1 cellular context compared by ENCODE assay signal in the genomic region with DNA sequence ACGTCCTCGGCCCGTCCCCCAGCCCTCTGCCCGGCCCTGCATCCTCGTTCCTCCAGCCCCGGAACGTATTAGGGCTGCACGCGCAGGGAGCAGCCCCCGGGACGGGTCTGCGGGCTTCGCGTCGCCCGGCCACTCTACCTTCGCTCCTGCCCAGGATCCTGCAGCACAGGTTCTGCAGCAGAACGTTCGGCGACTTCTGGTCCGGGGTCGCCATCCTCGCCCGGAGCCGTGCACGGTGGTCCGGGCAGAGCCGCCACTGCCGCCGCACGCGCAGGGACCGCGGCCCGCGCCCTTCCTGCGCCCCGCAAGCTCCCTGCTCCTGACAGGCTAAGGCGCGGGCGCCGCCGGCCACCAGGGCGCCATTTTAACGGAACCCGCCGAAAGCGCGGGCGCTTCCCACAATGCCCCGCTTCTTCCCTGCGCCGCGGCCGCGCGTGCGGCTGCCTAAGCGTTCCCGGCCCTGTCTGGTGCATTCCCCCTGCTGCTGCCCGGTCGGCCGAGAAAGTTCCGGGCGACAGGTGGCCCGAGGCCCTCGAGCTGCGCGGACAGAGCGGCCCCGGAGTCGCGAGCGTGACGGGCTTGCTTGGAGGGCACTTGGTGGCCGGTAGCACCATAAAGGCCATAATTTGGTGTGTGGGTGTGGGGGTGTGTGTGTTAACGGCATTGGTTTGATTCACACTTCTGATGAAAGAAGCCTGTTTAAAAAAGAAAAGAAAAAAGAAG.
TF ChIP-seq lines count a peak whose summit lies in the region.

A gene with protein sequence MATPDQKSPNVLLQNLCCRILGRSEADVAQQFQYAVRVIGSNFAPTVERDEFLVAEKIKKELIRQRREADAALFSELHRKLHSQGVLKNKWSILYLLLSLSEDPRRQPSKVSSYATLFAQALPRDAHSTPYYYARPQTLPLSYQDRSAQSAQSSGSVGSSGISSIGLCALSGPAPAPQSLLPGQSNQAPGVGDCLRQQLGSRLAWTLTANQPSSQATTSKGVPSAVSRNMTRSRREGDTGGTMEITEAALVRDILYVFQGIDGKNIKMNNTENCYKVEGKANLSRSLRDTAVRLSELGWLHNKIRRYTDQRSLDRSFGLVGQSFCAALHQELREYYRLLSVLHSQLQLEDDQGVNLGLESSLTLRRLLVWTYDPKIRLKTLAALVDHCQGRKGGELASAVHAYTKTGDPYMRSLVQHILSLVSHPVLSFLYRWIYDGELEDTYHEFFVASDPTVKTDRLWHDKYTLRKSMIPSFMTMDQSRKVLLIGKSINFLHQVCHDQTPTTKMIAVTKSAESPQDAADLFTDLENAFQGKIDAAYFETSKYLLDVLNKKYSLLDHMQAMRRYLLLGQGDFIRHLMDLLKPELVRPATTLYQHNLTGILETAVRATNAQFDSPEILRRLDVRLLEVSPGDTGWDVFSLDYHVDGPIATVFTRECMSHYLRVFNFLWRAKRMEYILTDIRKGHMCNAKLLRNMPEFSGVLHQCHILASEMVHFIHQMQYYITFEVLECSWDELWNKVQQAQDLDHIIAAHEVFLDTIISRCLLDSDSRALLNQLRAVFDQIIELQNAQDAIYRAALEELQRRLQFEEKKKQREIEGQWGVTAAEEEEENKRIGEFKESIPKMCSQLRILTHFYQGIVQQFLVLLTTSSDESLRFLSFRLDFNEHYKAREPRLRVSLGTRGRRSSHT (minus strand): TSS at position 387 of the 723 bp plus-strand sequence. CDS start 173 bp downstream, at position 214.

TF ChIP-seq in IMR-90, 13 proteins besides CTCF, POLR2A, EP300 and RAD21:
- peak; percentile 72 for TF ChIP-seq BHLHE40 (IDR thresholded peaks at IDR 0.05; ENCODE audit: low read depth, low read length)
- peak; percentile 22; the same call in 1 of the 2 replicates for TF ChIP-seq MAZ (IDR thresholded peaks at IDR 0.05; ENCODE audit: borderline replicate concordance, low read depth, low read length)
- no peak for TF ChIP-seq SMC3 (IDR thresholded peaks at IDR 0.05; ENCODE audit: low read depth, low read length)
- peak; percentile 76 for TF ChIP-seq MXI1 (IDR thresholded peaks at IDR 0.05; ENCODE audit: borderline replicate concordance, low read depth, low read length)
- peak; percentile 92 for TF ChIP-seq RCOR1 (IDR thresholded peaks at IDR 0.05; ENCODE audit: insufficient replicate concordance, low read length)
TF ChIP-seq in IMR-90: peak in this region for 4.
